Comparison of ENCODE assay signal across 23 cellular contexts in genomic region chr6:169093121-169093723, GRCh38.
A peak's percentile ranks its signal among the peaks of the same experiment; 100 is the strongest.
DNase-seq lines count a peak whose midpoint lies in the region; ATAC-seq, FAIRE-seq and TF ChIP-seq lines count a peak whose summit lies in the region.
"Had no signal": no experiment of that assay in that cellular context is flagged by ENCODE, and none has a peak within 500 bp of the region (broad histone marks: within the 10 kb centered on the region; RNA-seq: fewer than 3 reads in every experiment).

No MANE protein-coding gene starts in this region.

- H3K27ac ChIP-seq in HepG2 (ENCODE audit: extremely low read length, insufficient read depth, low read length): no peak overlapping the region
- H3K27ac ChIP-seq in right lobe of liver: no peak overlapping the region
- no peak overlapping the region for H3K27ac ChIP-seq in esophagus muscularis mucosa (replicated peaks in 1 of 4)
- no peak overlapping the region for H3K27ac ChIP-seq in GM23338 (ENCODE audit: low read depth)
- H3K27ac ChIP-seq: C4-2B, PC-9, SJSA1 had no signal

- H3K36me3 ChIP-seq in HepG2 (replicated peaks in 1 of 2; ENCODE audit: control insufficient read depth in 1 of 2, insufficient read depth in 2 of 2, low read length in 2 of 2) (no peaks in the 10 kb centered on the region), right lobe of liver (no peaks in the 10 kb centered on the region), esophagus muscularis mucosa (no peaks in the 10 kb centered on the region), GM23338 (ENCODE audit: insufficient read depth) (peaks cover 9% of the 10 kb centered on the region)
- H3K36me3 ChIP-seq: MG63, SJSA1 had no signal

- TF ChIP-seq POLR2A in HepG2 (IDR thresholded peaks at IDR 0.05; ENCODE audit: insufficient read depth in 1 of 2, low read depth in 2 of 2, low read length in 2 of 2) (no peak), right lobe of liver (IDR thresholded peaks at IDR 0.05) (no peak), esophagus muscularis mucosa (IDR thresholded peaks at IDR 0.05; ENCODE audit: low read depth) (no peak)

- TF ChIP-seq EP300 in HepG2 (IDR thresholded peaks at IDR 0.05; ENCODE audit: low read depth in 2 of 2, low read length in 2 of 2): no peak
- TF ChIP-seq EP300 in HepG2 (CRISPR knock-in tag; IDR thresholded peaks at IDR 0.05; ENCODE audit: borderline replicate concordance): no peak
- TF ChIP-seq EP300 in esophagus muscularis mucosa (IDR thresholded peaks at IDR 0.05): no peak

- intact Hi-C loops in HepG2 (cut with micrococcal nuclease; ENCODE audit: unreplicated experiment) (no loop called here), right lobe of liver (cut with DNase I) (no loop called here), esophagus muscularis mucosa (cut with DNase I) (no loop called here)

- no peak overlapping the region for H3K9ac ChIP-seq in HepG2 (ENCODE audit: insufficient read depth, low read depth, low read length)

- TF ChIP-seq CTCF in HepG2 (CRISPR knock-in tag; IDR thresholded peaks at IDR 0.05) (no peak), right lobe of liver (IDR thresholded peaks at IDR 0.05) (no peak), esophagus muscularis mucosa (IDR thresholded peaks at IDR 0.05) (no peak), osteocyte (IDR thresholded peaks at IDR 0.05) (no peak), GM23338 (conservative IDR thresholded peaks at IDR 0.05; ENCODE audit: low read depth in 2 of 2) (no peak)

- H3K4me3 Mint-ChIP-seq in osteocyte (ENCODE audit: unreplicated experiment): no peak overlapping the region
- no peak overlapping the region for H3K4me3 Mint-ChIP-seq in GM23338
- H3K4me3 Mint-ChIP-seq: CD8-positive, alpha-beta T cell; H9 had no signal

- H3K9me3 ChIP-seq in HepG2 (ENCODE audit: low read length) (peaks cover 38% of the 10 kb centered on the region), right lobe of liver (no peaks in the 10 kb centered on the region), esophagus muscularis mucosa (peaks cover 0 to 12% (median 7%) of the 10 kb centered on the region in 4 donors)

- H3F3A ChIP-seq in GM23338 (replicated peaks; ENCODE audit: low read depth): no peaks in the 10 kb centered on the region

- H3K4me1 ChIP-seq in HepG2 (ENCODE audit: insufficient read depth, low read length) (no peaks in the 10 kb centered on the region), right lobe of liver (peaks cover 0 to 3% (median 0%) of the 10 kb centered on the region in 4 donors), esophagus muscularis mucosa (peaks cover 0 to 4% (median under 1%) of the 10 kb centered on the region in 4 donors), GM23338 (ENCODE audit: insufficient read depth) (no peaks in the 10 kb centered on the region)
- H3K4me1 ChIP-seq: Caco-2 had no signal

- H3K9me3 Mint-ChIP-seq in osteocyte (ENCODE audit: unreplicated experiment) (peaks cover 10% of the 10 kb centered on the region), GM23338 (peaks cover 71% of the 10 kb centered on the region)

- no peak overlapping the region for H3K4me3 ChIP-seq in HepG2 (replicated peaks in 1 of 3; ENCODE audit: insufficient read depth in 1 of 3, low read depth in 2 of 3, low read length in 3 of 3)
- no peak overlapping the region for H3K4me3 ChIP-seq in right lobe of liver
- no peak overlapping the region for H3K4me3 ChIP-seq in esophagus muscularis mucosa
- no peak overlapping the region for H3K4me3 ChIP-seq in GM23338
- H3K4me3 ChIP-seq: MG63, PC-9, SJSA1 had no signal

- no peak overlapping the region for H3K4me2 ChIP-seq in HepG2 (ENCODE audit: low read depth, low read length)
- H3K4me2 ChIP-seq in GM23338: no peak overlapping the region
- H3K4me2 ChIP-seq: PC-9 had no signal

- FAIRE-seq in HepG2 (lab: Jason Lieb, UNC): no peak
- FAIRE-seq: A204.1, GM12892 had no signal

- 4% methylated on average over 11 of the region's 11 CpGs for WGBS in HepG2 (ENCODE audit: low lambda C conversion rate)
- 57% methylated on average over 8 of the region's 11 CpGs for WGBS in right lobe of liver (ENCODE audit: insufficient coverage, low coverage, low lambda C conversion rate, missing lambda C conversion rate)
- 77% methylated on average over 11 of the region's 11 CpGs for WGBS in esophagus muscularis mucosa

- H3K9me2 ChIP-seq in GM23338 (ENCODE audit: insufficient read depth): no peaks in the 10 kb centered on the region

- BruUV-seq in HepG2 (replicated peaks; lab: Mats Ljungman, UMichigan): no TSS peak

- CTCF ChIA-PET in HepG2 (lab: Yijun Ruan, JAX; ENCODE audit: low intra/inter-chr PET ratio, low total read pairs): no interaction called here

- in situ Hi-C loops in HepG2 (cut with HindIII; ENCODE audit: extremely low pct_ligation_motif_present, low pct_unique_long_range_greater_than_20kb): no loop called here

- H4K20me1 ChIP-seq in HepG2 (ENCODE audit: insufficient read depth, low read length) (no peaks in the 10 kb centered on the region), GM23338 (replicated peaks; ENCODE audit: insufficient read depth) (no peaks in the 10 kb centered on the region)

- H3K27me3 ChIP-seq in HepG2 (ENCODE audit: control insufficient read depth in 1 of 2, insufficient read depth in 2 of 2, low read length in 2 of 2) (peaks cover 0 to 13% of the 10 kb centered on the region in 2 experiments), right lobe of liver (no peaks in the 10 kb centered on the region), esophagus muscularis mucosa (no peaks in the 10 kb centered on the region), GM23338 (ENCODE audit: insufficient read depth) (no peaks in the 10 kb centered on the region)
- H3K27me3 ChIP-seq: MG63, SJSA1 had no signal

- POLR2A ChIA-PET in HepG2 (lab: Yijun Ruan, JAX): no interaction called here

- no peak for TF ChIP-seq RAD21 in HepG2 (CRISPR knock-in tag; IDR thresholded peaks at IDR 0.05)

- peaks cover 69% of the 10 kb centered on the region for H3K4me1 Mint-ChIP-seq in osteocyte (ENCODE audit: unreplicated experiment)
- peaks cover 7% of the 10 kb centered on the region for H3K4me1 Mint-ChIP-seq in GM23338

- H3K27me3 Mint-ChIP-seq in osteocyte (ENCODE audit: unreplicated experiment): no peaks in the 10 kb centered on the region
- H3K27me3 Mint-ChIP-seq in GM23338 (ENCODE audit: insufficient read depth, low read depth, poor library complexity): no peaks in the 10 kb centered on the region

- peaks cover 7% of the 10 kb centered on the region for H3K36me3 Mint-ChIP-seq in osteocyte (ENCODE audit: unreplicated experiment)
- H3K36me3 Mint-ChIP-seq in GM23338 (ENCODE audit: low read depth): peaks cover 40% of the 10 kb centered on the region
- H3K36me3 Mint-ChIP-seq: CD8-positive, alpha-beta T cell had no signal

- ATAC-seq in HepG2 (no peak), right lobe of liver (no peak), GM23338 (no peak), GM21381 (IDR thresholded peaks at IDR 0.05; ENCODE audit: unreplicated experiment) (no peak)
- ATAC-seq: CD8-positive, alpha-beta T cell; Right ventricle myocardium inferior had no signal

- H2AFZ ChIP-seq in HepG2 (ENCODE audit: low read length): no peak overlapping the region
- no peak overlapping the region for H2AFZ ChIP-seq in GM23338
- H2AFZ ChIP-seq: PC-9 had no signal

- peak overlapping the region; percentile 84 for H3K27ac Mint-ChIP-seq in osteocyte (ENCODE audit: unreplicated experiment)
- no peak overlapping the region for H3K27ac Mint-ChIP-seq in GM23338
- H3K27ac Mint-ChIP-seq: CD8-positive, alpha-beta T cell; H9 had no signal

- H3K79me2 ChIP-seq in HepG2 (ENCODE audit: insufficient read depth, low read length): no peaks in the 10 kb centered on the region
- no peaks in the 10 kb centered on the region for H3K79me2 ChIP-seq in GM23338 (replicated peaks; ENCODE audit: insufficient read depth)

- DNase-seq in HepG2 (ENCODE audit: low spot score): no peak
- no peak for DNase-seq in right lobe of liver
- peak; percentile 74 for DNase-seq in esophagus muscularis mucosa (ENCODE audit: extremely low spot score)
- peak; percentile 63 for DNase-seq in osteocyte (ENCODE audit: extremely low spot score, unreplicated experiment)
- DNase-seq in SHP77 (lab: John Stamatoyannopoulos, UW): no peak
- no peak for DNase-seq in GM23338 (ENCODE audit: low spot score)
- DNase-seq: Caco-2; CD8-positive, alpha-beta T cell; H9; KG1; MG63; NCI-H1105 treated with DMSO at 0.1 percent for 48 hours; NCI-H146; NCI-H1930; NCI-H2107; NCI-H82; PC-9 had no signal

TF ChIP-seq in HepG2, 621 proteins besides CTCF, POLR2A, EP300 and RAD21 (continues in another document):
- no peak for TF ChIP-seq WIZ (CRISPR knock-in tag; IDR thresholded peaks at IDR 0.05)
- TF ChIP-seq GLMP (CRISPR knock-in tag; IDR thresholded peaks at IDR 0.05; ENCODE audit: borderline replicate concordance): no peak

TF ChIP-seq in GM23338, 12 proteins besides CTCF, POLR2A, EP300 and RAD21 (continues in another document):
- TF ChIP-seq ZNF114 (CRISPR knock-in tag; IDR thresholded peaks at IDR 0.05) (no peak), JUNB (IDR thresholded peaks at IDR 0.05; ENCODE audit: unreplicated experiment) (no peak)
- TF ChIP-seq, protein P1, sequence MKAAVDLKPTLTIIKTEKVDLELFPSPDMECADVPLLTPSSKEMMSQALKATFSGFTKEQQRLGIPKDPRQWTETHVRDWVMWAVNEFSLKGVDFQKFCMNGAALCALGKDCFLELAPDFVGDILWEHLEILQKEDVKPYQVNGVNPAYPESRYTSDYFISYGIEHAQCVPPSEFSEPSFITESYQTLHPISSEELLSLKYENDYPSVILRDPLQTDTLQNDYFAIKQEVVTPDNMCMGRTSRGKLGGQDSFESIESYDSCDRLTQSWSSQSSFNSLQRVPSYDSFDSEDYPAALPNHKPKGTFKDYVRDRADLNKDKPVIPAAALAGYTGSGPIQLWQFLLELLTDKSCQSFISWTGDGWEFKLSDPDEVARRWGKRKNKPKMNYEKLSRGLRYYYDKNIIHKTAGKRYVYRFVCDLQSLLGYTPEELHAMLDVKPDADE (IDR thresholded peaks at IDR 0.05): no peak

Comparison
In these comparisons a context has a peak if more than half of its experiments do, and no peak if none do; other contexts are left out.
1. DNase-seq: peak in esophagus muscularis mucosa (single experiment) and osteocyte (single experiment); none in HepG2 (single experiment), right lobe of liver (0 of 3), SHP77 (0 of 2) and GM23338 (single experiment).